1 cellular context compared by ENCODE assay signal in genomic region chr19:18978616-18979015, GRCh38.
TF ChIP-seq lines count a peak whose summit lies in the region.

No MANE protein-coding gene starts in this region.

TF ChIP-seq in HepG2, 621 proteins besides CTCF, POLR2A, EP300 and RAD21:
- TF ChIP-seq, protein P1, sequence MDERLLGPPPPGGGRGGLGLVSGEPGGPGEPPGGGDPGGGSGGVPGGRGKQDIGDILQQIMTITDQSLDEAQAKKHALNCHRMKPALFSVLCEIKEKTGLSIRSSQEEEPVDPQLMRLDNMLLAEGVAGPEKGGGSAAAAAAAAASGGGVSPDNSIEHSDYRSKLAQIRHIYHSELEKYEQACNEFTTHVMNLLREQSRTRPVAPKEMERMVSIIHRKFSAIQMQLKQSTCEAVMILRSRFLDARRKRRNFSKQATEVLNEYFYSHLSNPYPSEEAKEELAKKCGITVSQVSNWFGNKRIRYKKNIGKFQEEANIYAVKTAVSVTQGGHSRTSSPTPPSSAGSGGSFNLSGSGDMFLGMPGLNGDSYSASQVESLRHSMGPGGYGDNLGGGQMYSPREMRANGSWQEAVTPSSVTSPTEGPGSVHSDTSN (CRISPR knock-in tag; IDR thresholded peaks at IDR 0.05): 0 out of 2 replicates have a peak, but pooled peaks have one; percentile 31
- TF ChIP-seq HDAC2 (CRISPR knock-in tag; IDR thresholded peaks at IDR 0.05): peak; percentile 51; the same call in 1 of the 2 replicates
- TF ChIP-seq HNF4A (CRISPR knock-in tag; IDR thresholded peaks at IDR 0.05): peak; percentile 24; the same call in 1 of the 2 replicates
- peak; percentile 9; the same call in 1 of the 2 replicates for TF ChIP-seq HDAC1 (CRISPR knock-in tag; IDR thresholded peaks at IDR 0.05)
- TF ChIP-seq HOXA3 (CRISPR knock-in tag; IDR thresholded peaks at IDR 0.05): 0 out of 2 replicates have a peak, but pooled peaks have one; percentile 15
- peak; percentile 88 for TF ChIP-seq TFAP4 (IDR thresholded peaks at IDR 0.05; ENCODE audit: borderline replicate concordance, low read depth)
- 0 out of 2 replicates have a peak, but pooled peaks have one; percentile 19 for TF ChIP-seq ZMYM4 (CRISPR knock-in tag; IDR thresholded peaks at IDR 0.05)
- no peak for TF ChIP-seq LCORL (IDR thresholded peaks at IDR 0.05)
- TF ChIP-seq LCORL (CRISPR knock-in tag; IDR thresholded peaks at IDR 0.05): 0 out of 2 replicates have a peak, but pooled peaks have one; percentile 26
- no peak for TF ChIP-seq ZNF543 (CRISPR knock-in tag; IDR thresholded peaks at IDR 0.05)
- TF ChIP-seq CEBPG (CRISPR knock-in tag; IDR thresholded peaks at IDR 0.05): peak; percentile 58
- peak; percentile 77 for TF ChIP-seq GATAD2A (CRISPR knock-in tag; IDR thresholded peaks at IDR 0.05)
- TF ChIP-seq ONECUT2 (CRISPR knock-in tag; IDR thresholded peaks at IDR 0.05): 0 out of 2 replicates have a peak, but pooled peaks have one; percentile 32
- TF ChIP-seq CEBPB (IDR thresholded peaks at IDR 0.05; ENCODE audit: borderline replicate concordance, low read depth, low read length): peak; percentile 63; the same call in 1 of the 2 replicates
- 0 out of 2 replicates have a peak, but pooled peaks have one; percentile 28 for TF ChIP-seq HMGXB3 (CRISPR knock-in tag; IDR thresholded peaks at IDR 0.05; ENCODE audit: borderline replicate concordance)
- no peak for TF ChIP-seq CHD2 (IDR thresholded peaks at IDR 0.05; ENCODE audit: low read depth, low read length)
- no peak for TF ChIP-seq ZNF350 (CRISPR knock-in tag; IDR thresholded peaks at IDR 0.05; ENCODE audit: borderline replicate concordance, low read depth)
TF ChIP-seq in HepG2: peak in this region for 13.
